ENCODE assay signal across 11 cellular contexts in the genomic region with DNA sequence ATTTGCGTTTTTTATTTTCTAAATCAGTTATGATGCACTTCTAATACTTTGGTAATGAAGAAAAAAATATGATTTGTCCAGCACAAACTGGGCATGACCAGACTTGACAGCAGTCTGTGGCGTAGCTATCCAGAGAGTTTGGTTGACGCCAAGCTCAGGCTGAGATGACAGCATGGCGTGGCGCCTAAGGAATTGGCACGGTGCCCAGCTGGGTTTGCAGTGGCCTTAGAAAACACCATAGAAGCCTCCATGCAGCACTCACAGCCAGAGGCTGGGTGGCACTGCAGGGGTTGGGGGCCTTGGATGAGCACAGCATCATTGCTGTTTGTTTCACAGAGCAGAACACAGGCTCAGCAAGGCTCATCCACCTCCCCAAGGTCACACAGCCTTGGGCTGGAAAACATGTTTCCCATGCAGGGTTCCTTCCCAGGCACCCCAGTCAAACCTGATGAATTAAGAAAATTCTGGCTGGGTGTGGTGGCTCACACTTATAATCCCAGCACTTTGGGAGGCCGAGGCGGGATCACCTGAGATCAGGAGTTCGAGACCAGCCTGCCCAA.
DNase-seq lines count a peak whose midpoint lies in the region; ATAC-seq and TF ChIP-seq lines count a peak whose summit lies in the region.
"Had no signal": no experiment of that assay in that cellular context is flagged by ENCODE, and none has a peak within 500 bp of the region (broad histone marks: within the 10 kb centered on the region; RNA-seq: fewer than 3 reads in every experiment).

No MANE protein-coding gene starts in this region.

- H3K27ac ChIP-seq in skeletal muscle tissue (ENCODE audit: low read depth, low read length) (peak overlapping the region; percentile 7), transverse colon (no peak overlapping the region)
- H3K27ac ChIP-seq: upper lobe of left lung had no signal

- no peak for TF ChIP-seq POLR2A in transverse colon (IDR thresholded peaks at IDR 0.05)

- no peak for TF ChIP-seq CTCF in epithelial cell of esophagus (IDR thresholded peaks at IDR 0.05; ENCODE audit: insufficient read depth, low read depth, low read length, missing control alignments)
- no peak for TF ChIP-seq CTCF in transverse colon (IDR thresholded peaks at IDR 0.05)

- H3K4me3 ChIP-seq in epithelial cell of esophagus (ENCODE audit: low read length) (no peak overlapping the region), skeletal muscle tissue (ENCODE audit: low read length in 3 of 3) (no peak overlapping the region), transverse colon (no peak overlapping the region)
- H3K4me3 ChIP-seq: HAP-1, upper lobe of left lung had no signal

- in situ Hi-C loops in transverse colon (cut with MboI; ENCODE audit: low pct_ligation_motif_present in 1 of 4, low pct_unique_long_range_greater_than_20kb in 1 of 4, low sequenced_read_pairs in 3 of 4) = loop anchor here in 1 of 4 donors (10.0 kb wide), 1 partner anchor 98 kb away; no protein-coding TSS in a partner anchor

- H3K9me3 ChIP-seq in skeletal muscle tissue (ENCODE audit: control insufficient read depth in 3 of 3, low read length in 3 of 3) (no peaks in the 10 kb centered on the region), transverse colon (no peaks in the 10 kb centered on the region)

- H3K36me3 ChIP-seq in skeletal muscle tissue (ENCODE audit: control insufficient read depth in 3 of 3, insufficient read depth in 3 of 3, low read length in 3 of 3) = peaks cover 37 to 46% (median 38%) of the 10 kb centered on the region in 3 donors
- H3K36me3 ChIP-seq in transverse colon = no peaks in the 10 kb centered on the region

- TF ChIP-seq EP300 in transverse colon (IDR thresholded peaks at IDR 0.05; ENCODE audit: low read depth) = no peak

- no peak overlapping the region for H3K9ac ChIP-seq in skeletal muscle tissue (ENCODE audit: low read depth in 1 of 3, low read length in 3 of 3)

- DNase-seq in NCI-H1105 treated with DMSO at 0.1 percent for 48 hours (lab: John Stamatoyannopoulos, UW) (peak; percentile 94), NCI-H510A treated with DMSO at 0.1 percent for 48 hours (lab: John Stamatoyannopoulos, UW) (peak; percentile 90), epithelial cell of esophagus (ENCODE audit: low read depth) (peak; percentile 92), transverse colon (no peak), kidney tubule cell (ENCODE audit: low spot score) (no peak)
- DNase-seq: activated CD4-positive, alpha-beta memory T cell treated with anti-CD3 and anti-CD28 coated beads, Interleukin-2, amount 10 ng/mL, durations not matched to agents 7 days and 5 days; activated naive CD8-positive, alpha-beta T cell treated with anti-CD3 and anti-CD28 coated beads for 36 hours; upper lobe of left lung had no signal

- peaks cover 4 to 10% (median 9%) of the 10 kb centered on the region in 3 donors for H3K4me1 ChIP-seq in skeletal muscle tissue (ENCODE audit: control insufficient read depth in 3 of 3, insufficient read depth in 3 of 3, low read length in 3 of 3)
- H3K4me1 ChIP-seq in transverse colon = peaks cover 0 to 13% (median 5%) of the 10 kb centered on the region in 4 donors
- H3K4me1 ChIP-seq: HAP-1, upper lobe of left lung had no signal

- H3K27me3 ChIP-seq in skeletal muscle tissue (ENCODE audit: control insufficient read depth in 3 of 3, insufficient read depth in 3 of 3, low read length in 3 of 3) (no peaks in the 10 kb centered on the region), transverse colon (no peaks in the 10 kb centered on the region)
- H3K27me3 ChIP-seq: upper lobe of left lung had no signal

- ATAC-seq in GM18870 (IDR thresholded peaks at IDR 0.05; ENCODE audit: unreplicated experiment) = no peak

- 72 to 84% methylated on average over 4 to 9 of the region's 9 CpGs for WGBS in transverse colon (ENCODE audit: low coverage in 1 of 2), 2 donors

- intact Hi-C loops in transverse colon (cut with DNase I; ENCODE audit: low total_unique reads) = no loop called here

Comparison
In these comparisons a context has a peak if more than half of its experiments do, and no peak if none do; other contexts are left out.
1. DNase-seq: peak in NCI-H1105 treated with DMSO at 0.1 percent for 48 hours (single experiment), NCI-H510A treated with DMSO at 0.1 percent for 48 hours (single experiment) and epithelial cell of esophagus (single experiment); none in transverse colon (single experiment) and kidney tubule cell (single experiment).